ENCODE assay signal across 16 cellular contexts in the genomic region with DNA sequence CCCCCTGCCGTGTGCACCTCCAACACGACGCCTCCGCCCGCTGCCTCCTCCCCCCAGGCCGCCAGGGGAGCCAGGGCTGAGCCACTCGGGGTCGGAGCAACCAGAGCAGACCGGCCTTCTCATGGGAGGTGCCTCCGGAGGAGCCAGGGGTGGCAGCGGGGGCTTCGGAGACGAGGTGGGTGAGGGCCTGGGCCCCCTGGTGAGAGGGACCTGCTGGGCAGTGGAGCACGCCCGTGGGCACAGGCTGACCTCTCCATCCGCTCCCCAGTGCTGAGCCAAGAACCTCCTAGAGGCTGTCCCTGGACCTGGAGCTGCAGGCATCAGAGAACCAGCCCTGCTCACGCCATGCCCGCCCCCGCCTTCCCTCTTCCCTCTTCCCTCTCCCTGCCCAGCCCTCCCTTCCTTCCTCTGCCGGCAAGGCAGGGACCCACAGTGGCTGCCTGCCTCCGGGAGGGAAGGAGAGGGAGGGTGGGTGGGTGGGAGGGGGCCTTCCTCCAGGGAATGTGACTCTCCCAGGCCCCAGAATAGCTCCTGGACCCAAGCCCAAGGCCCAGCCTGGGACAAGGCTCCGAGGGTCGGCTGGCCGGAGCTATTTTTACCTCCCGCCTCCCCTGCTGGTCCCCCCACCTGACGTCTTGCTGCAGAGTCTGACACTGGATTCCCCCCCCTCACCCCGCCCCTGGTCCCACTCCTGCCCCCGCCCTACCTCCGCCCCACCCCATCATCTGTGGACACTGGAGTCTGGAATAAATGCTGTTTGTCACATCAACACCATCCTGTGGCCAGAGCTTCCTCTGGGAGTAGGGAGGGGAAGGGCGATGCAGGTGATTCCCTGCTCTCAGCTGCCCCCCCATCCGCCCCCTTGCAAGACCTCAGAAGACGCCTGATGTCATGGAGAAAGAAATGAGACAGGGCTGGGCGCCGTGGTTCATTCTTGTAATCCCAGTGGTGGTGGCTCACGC. TPM values are rescaled to one million over a fixed set of nuclear protein-coding genes. Genes with fewer than 3 reads are reported as not detected.
DNase-seq lines count a peak whose midpoint lies in the region; ATAC-seq, FAIRE-seq and TF ChIP-seq lines count a peak whose summit lies in the region.
"Had no signal": no experiment of that assay in that cellular context is flagged by ENCODE, and none has a peak within 500 bp of the region (broad histone marks: within the 10 kb centered on the region; RNA-seq: fewer than 3 reads in every experiment).

No MANE protein-coding gene starts in this region.

- TF ChIP-seq CTCF in WTC11 (IDR thresholded peaks at IDR 0.05): no peak
- TF ChIP-seq CTCF in GM10248 (IDR thresholded peaks at IDR 0.05; ENCODE audit: control extremely low read depth, extremely low read depth, low read depth, missing control alignments): no peak

- DNase-seq in WTC11 (ENCODE audit: low spot score): no peak
- DNase-seq in cardiac septum (ENCODE audit: low spot score): peak; percentile 89
- peak; percentile 86 for DNase-seq in myocyte (ENCODE audit: low read depth)
- DNase-seq in aorta: peak; percentile 85 to 91
- no peak for DNase-seq in small intestine
- DNase-seq in NCI-H446 treated with DMSO at 0.1 percent for 48 hours (lab: John Stamatoyannopoulos, UW): no peak
- no peak for DNase-seq in GM10248 (ENCODE audit: extremely low spot score)
- DNase-seq: activated B cell treated with CpG ODN at 0.5 μM for 24 hours; activated CD8-positive, alpha-beta memory T cell treated with anti-CD3 and anti-CD28 coated beads, Interleukin-2, amount 10 ng/mL, durations not matched to agents 7 days and 5 days; activated naive CD4-positive, alpha-beta T cell treated with anti-CD3 and anti-CD28 coated beads for 36 hours; CD4-positive, alpha-beta T cell; NCI-H1105 treated with DMSO at 0.1 percent for 48 hours; NCI-H446 had no signal

- H3K36me3 ChIP-seq in aorta (ENCODE audit: control insufficient read depth in 1 of 2, insufficient read depth in 2 of 2, low read length in 1 of 2): no peaks in the 10 kb centered on the region
- no peaks in the 10 kb centered on the region for H3K36me3 ChIP-seq in small intestine (ENCODE audit: control insufficient read depth in 2 of 2, insufficient read depth in 2 of 2, low read length in 2 of 2)
- H3K36me3 ChIP-seq: neutrophil had no signal

- FAIRE-seq in small intestine (lab: Jason Lieb, UNC): no peak

- CTCF ChIA-PET in WTC11 (lab: Charles Lee): interaction anchor here (1.0 to 1.6 kb wide), 5 partner anchors 8 to 97 kb away, joined by 3 to 6 read pairs (median 5); a partner anchor contains a TSS
- CTCF ChIA-PET in GM10248 (lab: Yijun Ruan, JAX): interaction anchor here (1.1 to 1.2 kb wide), 2 partner anchors 21 to 167 kb away, joined by 3 read pairs; no protein-coding TSS in a partner anchor

- H3K27ac Mint-ChIP-seq in WTC11: no peak overlapping the region
- H3K27ac Mint-ChIP-seq: activated B cell treated with CpG ODN at 0.5 μM for 24 hours; activated CD8-positive, alpha-beta memory T cell treated with anti-CD3 and anti-CD28 coated beads, Interleukin-2, amount 10 ng/mL, durations not matched to agents 7 days and 5 days; activated naive CD4-positive, alpha-beta T cell treated with anti-CD3 and anti-CD28 coated beads for 36 hours; CD4-positive, alpha-beta T cell had no signal

- POLR2A ChIA-PET in WTC11 (lab: Charles Lee): interaction anchor here (0.6 kb wide), 1 partner anchor 25 kb away, joined by 5 read pairs; no protein-coding TSS in a partner anchor
- POLR2A ChIA-PET in GM10248 (lab: Yijun Ruan, JAX): no interaction called here

- no peaks in the 10 kb centered on the region for H3K4me1 Mint-ChIP-seq in WTC11
- H3K4me1 Mint-ChIP-seq: activated B cell treated with CpG ODN at 0.5 μM for 24 hours; activated CD8-positive, alpha-beta memory T cell treated with anti-CD3 and anti-CD28 coated beads, Interleukin-2, amount 10 ng/mL, durations not matched to agents 7 days and 5 days; central memory CD8-positive, alpha-beta T cell had no signal

- no peaks in the 10 kb centered on the region for H3K9me3 Mint-ChIP-seq in WTC11
- H3K9me3 Mint-ChIP-seq: activated B cell treated with CpG ODN at 0.5 μM for 24 hours; activated naive CD4-positive, alpha-beta T cell treated with anti-CD3 and anti-CD28 coated beads for 36 hours; CD4-positive, alpha-beta T cell; central memory CD8-positive, alpha-beta T cell had no signal

- peaks cover 83% of the 10 kb centered on the region for H3K27me3 Mint-ChIP-seq in WTC11 (ENCODE audit: low read depth)

- H3K36me3 Mint-ChIP-seq in WTC11: peaks cover 6% of the 10 kb centered on the region; the same call in 1 of the 2 replicates
- H3K36me3 Mint-ChIP-seq: activated CD8-positive, alpha-beta memory T cell treated with anti-CD3 and anti-CD28 coated beads, Interleukin-2, amount 10 ng/mL, durations not matched to agents 7 days and 5 days had no signal

- no peaks in the 10 kb centered on the region for H3K27me3 ChIP-seq in aorta (ENCODE audit: control insufficient read depth in 1 of 2, insufficient read depth in 2 of 2, low read length in 1 of 2)
- no peaks in the 10 kb centered on the region for H3K27me3 ChIP-seq in small intestine (ENCODE audit: control insufficient read depth in 2 of 2, insufficient read depth in 2 of 2, low read length in 2 of 2)
- H3K27me3 ChIP-seq: hepatocyte, neutrophil had no signal

- H3K4me3 Mint-ChIP-seq in WTC11: no peak overlapping the region
- H3K4me3 Mint-ChIP-seq: activated B cell treated with CpG ODN at 0.5 μM for 24 hours; activated CD8-positive, alpha-beta memory T cell treated with anti-CD3 and anti-CD28 coated beads, Interleukin-2, amount 10 ng/mL, durations not matched to agents 7 days and 5 days; activated naive CD4-positive, alpha-beta T cell treated with anti-CD3 and anti-CD28 coated beads for 36 hours; CD4-positive, alpha-beta T cell; central memory CD8-positive, alpha-beta T cell had no signal

- peak; percentile 21; the same call in 1 of the 2 replicates for ATAC-seq in WTC11
- peak; percentile 86 for ATAC-seq in aorta (ENCODE audit: low FRiP score)
- ATAC-seq: activated CD8-positive, alpha-beta memory T cell treated with anti-CD3 and anti-CD28 coated beads, Interleukin-2, amount 10 ng/mL, durations not matched to agents 7 days and 5 days had no signal

- H3K9me3 ChIP-seq in aorta (ENCODE audit: control insufficient read depth, low read length) (no peaks in the 10 kb centered on the region), small intestine (ENCODE audit: control insufficient read depth, low read depth) (no peaks in the 10 kb centered on the region)
- H3K9me3 ChIP-seq: neutrophil had no signal

- WGBS in aorta, 2 donors: 4 to 7% methylated on average over 33 to 35 of the region's 35 CpGs
- 65 to 82% (median 76%) methylated on average over 26 to 35 of the region's 35 CpGs for WGBS in small intestine, 3 donors

- H3K4me3 ChIP-seq in aorta (ENCODE audit: low read length in 2 of 2) (no peak overlapping the region), small intestine (ENCODE audit: low read depth in 1 of 2, low read length in 2 of 2) (no peak overlapping the region)
- H3K4me3 ChIP-seq: hepatocyte had no signal

- intact Hi-C loops in cardiac septum (cut with DNase I) (no loop called here), aorta (cut with DNase I) (no loop called here)

- peak overlapping the region; percentile 6 to 85 for H3K27ac ChIP-seq in aorta (ENCODE audit: low read depth in 1 of 2, low read length in 2 of 2)
- H3K27ac ChIP-seq in small intestine (ENCODE audit: low read depth in 1 of 2, low read length in 1 of 2): no peak overlapping the region
- H3K27ac ChIP-seq: hepatocyte, neutrophil had no signal

- no peaks in the 10 kb centered on the region for H3K4me1 ChIP-seq in aorta (ENCODE audit: control insufficient read depth in 1 of 2, insufficient read depth in 2 of 2, low read length in 2 of 2)
- H3K4me1 ChIP-seq in small intestine (ENCODE audit: control insufficient read depth in 2 of 2, insufficient read depth in 1 of 2, low read depth in 1 of 2, low read length in 1 of 2): no peaks in the 10 kb centered on the region

TF ChIP-seq in WTC11, 78 proteins besides CTCF, POLR2A, EP300 and RAD21 (continues in another document):
- TF ChIP-seq, protein P1, sequence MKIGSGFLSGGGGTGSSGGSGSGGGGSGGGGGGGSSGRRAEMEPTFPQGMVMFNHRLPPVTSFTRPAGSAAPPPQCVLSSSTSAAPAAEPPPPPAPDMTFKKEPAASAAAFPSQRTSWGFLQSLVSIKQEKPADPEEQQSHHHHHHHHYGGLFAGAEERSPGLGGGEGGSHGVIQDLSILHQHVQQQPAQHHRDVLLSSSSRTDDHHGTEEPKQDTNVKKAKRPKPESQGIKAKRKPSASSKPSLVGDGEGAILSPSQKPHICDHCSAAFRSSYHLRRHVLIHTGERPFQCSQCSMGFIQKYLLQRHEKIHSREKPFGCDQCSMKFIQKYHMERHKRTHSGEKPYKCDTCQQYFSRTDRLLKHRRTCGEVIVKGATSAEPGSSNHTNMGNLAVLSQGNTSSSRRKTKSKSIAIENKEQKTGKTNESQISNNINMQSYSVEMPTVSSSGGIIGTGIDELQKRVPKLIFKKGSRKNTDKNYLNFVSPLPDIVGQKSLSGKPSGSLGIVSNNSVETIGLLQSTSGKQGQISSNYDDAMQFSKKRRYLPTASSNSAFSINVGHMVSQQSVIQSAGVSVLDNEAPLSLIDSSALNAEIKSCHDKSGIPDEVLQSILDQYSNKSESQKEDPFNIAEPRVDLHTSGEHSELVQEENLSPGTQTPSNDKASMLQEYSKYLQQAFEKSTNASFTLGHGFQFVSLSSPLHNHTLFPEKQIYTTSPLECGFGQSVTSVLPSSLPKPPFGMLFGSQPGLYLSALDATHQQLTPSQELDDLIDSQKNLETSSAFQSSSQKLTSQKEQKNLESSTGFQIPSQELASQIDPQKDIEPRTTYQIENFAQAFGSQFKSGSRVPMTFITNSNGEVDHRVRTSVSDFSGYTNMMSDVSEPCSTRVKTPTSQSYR (CRISPR knock-in tag; IDR thresholded peaks at IDR 0.05): no peak
- no peak for TF ChIP-seq NFYB (CRISPR knock-in tag; conservative IDR thresholded peaks at IDR 0.05; ENCODE audit: low read depth)
- TF ChIP-seq TEAD4 (CRISPR knock-in tag; IDR thresholded peaks at IDR 0.05): no peak
- TF ChIP-seq PRRX2 (CRISPR knock-in tag; IDR thresholded peaks at IDR 0.05): no peak

RNA-seq across cellular contexts. Expression of a gene that starts 12.0 kb away (rescaled TPM):
- total RNA-seq in WTC11 (2021): 73.1 to 89.5 TPM (median 80.0 TPM) in 3 replicates
- 86.8 TPM for total RNA-seq in cardiac septum
- 590 and 678 TPM in 2 replicates for total RNA-seq in myocyte
- polyA plus RNA-seq in myocyte (2012): 110 TPM
- 100 to 1,000 TPM; 146 to 161 TPM for total RNA-seq in aorta
- 100 to 1,000 TPM in 1 of 2 donors, 10 to 100 TPM in 1; 43.1 to 109 TPM for polyA plus RNA-seq in aorta
- 10 to 100 TPM in 1 of 3 donors, 1 to 10 TPM in 2; 2.9 to 32.6 (median 4.3) TPM for polyA plus RNA-seq in small intestine
- total RNA-seq: activated B cell treated with CpG ODN at 0.5 μM for 24 hours; activated CD8-positive, alpha-beta memory T cell treated with anti-CD3 and anti-CD28 coated beads, Interleukin-2, amount 10 ng/mL, durations not matched to agents 7 days and 5 days; activated naive CD4-positive, alpha-beta T cell treated with anti-CD3 and anti-CD28 coated beads for 36 hours; CD4-positive, alpha-beta T cell had no signal

RNA-seq across cellular contexts. Expression of a gene that starts 25.2 kb away (rescaled TPM):
- total RNA-seq in WTC11 (2021) (164 to 170 TPM (median 168 TPM) in 3 replicates), cardiac septum (60.0 TPM), myocyte (79.1 and 113 TPM in 2 replicates), aorta (10 to 100 TPM; 88.2 to 97.8 TPM)
- 72.7 TPM for polyA plus RNA-seq in myocyte (2012)
- polyA plus RNA-seq in aorta (10 to 100 TPM; 27.8 to 49.5 TPM), small intestine (100 to 1,000 TPM in 1 of 3 donors, 10 to 100 TPM in 2; 72.5 to 153 (median 75.8) TPM)

RNA-seq across cellular contexts. Expression of a gene that starts 43.2 kb away (rescaled TPM):
- total RNA-seq in WTC11 (2021): 20.5 to 29.5 TPM (median 27.8 TPM) in 3 replicates
- total RNA-seq in cardiac septum: not detected
- not detected in 2 replicates for total RNA-seq in myocyte
- polyA plus RNA-seq in myocyte (2012): not detected
- not detected for total RNA-seq in aorta
- 10 to 100 TPM in 1 of 2 donors, not detected in 1; 13.3 TPM for polyA plus RNA-seq in aorta
- polyA plus RNA-seq in small intestine: 100 to 1,000 TPM in 2 of 3 donors, 10 to 100 TPM in 1; 67.6 to 162 (median 117) TPM
- total RNA-seq: activated B cell treated with CpG ODN at 0.5 μM for 24 hours; activated CD8-positive, alpha-beta memory T cell treated with anti-CD3 and anti-CD28 coated beads, Interleukin-2, amount 10 ng/mL, durations not matched to agents 7 days and 5 days; activated naive CD4-positive, alpha-beta T cell treated with anti-CD3 and anti-CD28 coated beads for 36 hours; CD4-positive, alpha-beta T cell had no signal

Comparison
In these comparisons a context has a peak if more than half of its experiments do, and no peak if none do; other contexts are left out.
1. DNase-seq: peak in cardiac septum (single experiment), myocyte (single experiment) and aorta (2 of 2); none in WTC11 (single experiment), small intestine (single experiment), NCI-H446 treated with DMSO at 0.1 percent for 48 hours (single experiment) and GM10248 (single experiment).
2. H3K27ac ChIP-seq: peak in aorta (2 of 2); none in small intestine (0 of 2).
3. RNA of a gene that starts 43.2 kb away (total RNA-seq): 20.5 to 29.5 TPM in WTC11; not detected in cardiac septum (single experiment), not detected in myocyte and not detected in aorta; every median in the first group is over 10 times any median in the second.